ENCODE assay signal across 24 cellular contexts in the genomic region with DNA sequence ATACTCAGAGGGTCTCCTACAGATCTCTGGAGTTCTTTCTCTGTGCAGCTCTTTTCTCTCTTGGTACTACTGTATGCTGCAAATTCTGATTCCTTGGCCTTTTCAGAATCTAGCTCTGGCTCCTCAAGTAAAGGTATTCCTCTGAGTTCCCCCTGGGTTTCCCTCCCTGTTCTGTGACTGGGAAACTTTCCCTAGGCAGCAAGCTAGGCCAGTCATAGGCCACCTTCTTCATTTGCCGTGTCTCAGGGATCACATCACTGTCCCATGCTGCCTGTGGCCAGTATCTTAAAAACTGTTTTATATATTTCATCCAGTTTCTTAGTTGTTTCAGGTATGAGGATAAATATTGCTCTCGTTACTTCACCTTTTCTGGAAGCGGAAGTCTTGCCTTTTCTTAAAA.
"Had no signal": no experiment of that assay in that cellular context is flagged by ENCODE, and none has a peak within 500 bp of the region (broad histone marks: within the 10 kb centered on the region; RNA-seq: fewer than 3 reads in every experiment).

No MANE protein-coding gene starts in this region.

- ATAC-seq: gastroesophageal sphincter had no signal

- H3K27me3 ChIP-seq: esophagus squamous epithelium, gastroesophageal sphincter, sigmoid colon, transverse colon, uterus had no signal

- H3K9me3 ChIP-seq: esophagus squamous epithelium, gastroesophageal sphincter, sigmoid colon, transverse colon, uterus had no signal

- H3K36me3 ChIP-seq: esophagus squamous epithelium, gastroesophageal sphincter, sigmoid colon, transverse colon, uterus had no signal

- H3K4me3 ChIP-seq: coronary artery, esophagus squamous epithelium, gastroesophageal sphincter, sigmoid colon, transverse colon, uterus had no signal

- H3K27me3 Mint-ChIP-seq: activated CD4-positive, alpha-beta memory T cell treated with anti-CD3 and anti-CD28 coated beads, Interleukin-2, amount 10 ng/mL, durations not matched to agents 7 days and 5 days; activated CD4-positive, alpha-beta T cell treated with anti-CD3 and anti-CD28 coated beads, Interleukin-2, amount 10 ng/mL, durations not matched to agents 24 days and 14 days; activated naive CD8-positive, alpha-beta T cell treated with anti-CD3 and anti-CD28 coated beads, Interleukin-2, amount 10 ng/mL, durations not matched to agents 7 days and 5 days; progenitor cell of endocrine pancreas had no signal

- DNase-seq: activated CD4-positive, alpha-beta memory T cell treated with anti-CD3 and anti-CD28 coated beads, Interleukin-2, amount 10 ng/mL, durations not matched to agents 7 days and 5 days; activated CD4-positive, alpha-beta T cell treated with anti-CD3 and anti-CD28 coated beads, Interleukin-2, amount 10 ng/mL, durations not matched to agents 24 days and 14 days; activated effector memory CD4-positive, alpha-beta T cell treated with Interleukin-2 at 50 U/mL for 16 hours; activated naive CD8-positive, alpha-beta T cell treated with anti-CD3 and anti-CD28 coated beads, Interleukin-2, amount 10 ng/mL, durations not matched to agents 7 days and 5 days; amygdala; cerebellar nuclear complex; endodermal cell; esophagus squamous epithelium; head of caudate nucleus; hypothalamus; mesenchymal stem cell; occipital lobe; retina; sigmoid colon; stimulated activated CD4-positive, alpha-beta T cell treated with anti-CD3 and anti-CD28 coated beads, Interleukin-2, amount 100 ng/mL, for 48 hours; stimulated activated CD8-positive, alpha-beta memory T cell treated with anti-CD3 and anti-CD28 coated beads, Interleukin-4, amount 100 ng/mL, for 48 hours; transverse colon; uterus had no signal

- H3K27ac ChIP-seq: coronary artery, esophagus squamous epithelium, gastroesophageal sphincter, sigmoid colon, transverse colon, uterus had no signal

- H3K27ac Mint-ChIP-seq: activated CD4-positive, alpha-beta memory T cell treated with anti-CD3 and anti-CD28 coated beads, Interleukin-2, amount 10 ng/mL, durations not matched to agents 7 days and 5 days; activated CD4-positive, alpha-beta T cell treated with anti-CD3 and anti-CD28 coated beads, Interleukin-2, amount 10 ng/mL, durations not matched to agents 24 days and 14 days; activated naive CD8-positive, alpha-beta T cell treated with anti-CD3 and anti-CD28 coated beads, Interleukin-2, amount 10 ng/mL, durations not matched to agents 7 days and 5 days; endodermal cell; progenitor cell of endocrine pancreas; T-helper 1 cell treated with Interleukin-12 subunit alpha and Interleukin-12 subunit beta and Interleukin-4 antibody, amounts not matched to agents 30 μg/mL and 1 μg/mL, for 36 hours had no signal

- H3K4me1 ChIP-seq: uterus had no signal

- H3K4me1 Mint-ChIP-seq: neural crest cell had no signal

- H3K4me3 Mint-ChIP-seq: activated CD4-positive, alpha-beta memory T cell treated with anti-CD3 and anti-CD28 coated beads, Interleukin-2, amount 10 ng/mL, durations not matched to agents 7 days and 5 days; activated CD4-positive, alpha-beta T cell treated with anti-CD3 and anti-CD28 coated beads, Interleukin-2, amount 10 ng/mL, durations not matched to agents 24 days and 14 days; activated naive CD8-positive, alpha-beta T cell treated with anti-CD3 and anti-CD28 coated beads, Interleukin-2, amount 10 ng/mL, durations not matched to agents 7 days and 5 days; endodermal cell; neural crest cell; T-helper 1 cell treated with Interleukin-12 subunit alpha and Interleukin-12 subunit beta and Interleukin-4 antibody, amounts not matched to agents 30 μg/mL and 1 μg/mL, for 36 hours had no signal

- FAIRE-seq: bronchial epithelial cell had no signal

- H3K9me3 Mint-ChIP-seq: activated CD4-positive, alpha-beta memory T cell treated with anti-CD3 and anti-CD28 coated beads, Interleukin-2, amount 10 ng/mL, durations not matched to agents 7 days and 5 days; activated CD4-positive, alpha-beta T cell treated with anti-CD3 and anti-CD28 coated beads, Interleukin-2, amount 10 ng/mL, durations not matched to agents 24 days and 14 days; activated naive CD8-positive, alpha-beta T cell treated with anti-CD3 and anti-CD28 coated beads, Interleukin-2, amount 10 ng/mL, durations not matched to agents 7 days and 5 days; endodermal cell; neural crest cell; T-helper 1 cell treated with Interleukin-12 subunit alpha and Interleukin-12 subunit beta and Interleukin-4 antibody, amounts not matched to agents 30 μg/mL and 1 μg/mL, for 36 hours had no signal
